In genomic region chr13:98307392-98307743, GRCh38 we compare ENCODE assay signal across 16 cellular contexts.
DNase-seq lines count a peak whose midpoint lies in the region; ATAC-seq and TF ChIP-seq lines count a peak whose summit lies in the region.
"Had no signal": no experiment of that assay in that cellular context is flagged by ENCODE, and none has a peak within 500 bp of the region (broad histone marks: within the 10 kb centered on the region; RNA-seq: fewer than 3 reads in every experiment).

No MANE protein-coding gene starts in this region.

- H3K27ac Mint-ChIP-seq in GM23338: peak overlapping the region; percentile 31
- H3K27ac Mint-ChIP-seq in chondrocyte (ENCODE audit: unreplicated experiment): peak overlapping the region; percentile 81
- H3K27ac Mint-ChIP-seq in progenitor cell of endocrine pancreas: peak overlapping the region; percentile 87
- H3K27ac Mint-ChIP-seq: T-cell had no signal

- H3K27me3 Mint-ChIP-seq in GM23338 (ENCODE audit: insufficient read depth, low read depth, poor library complexity): peaks cover 8% of the 10 kb centered on the region
- no peaks in the 10 kb centered on the region for H3K27me3 Mint-ChIP-seq in chondrocyte (ENCODE audit: low read depth)
- H3K27me3 Mint-ChIP-seq in progenitor cell of endocrine pancreas: no peaks in the 10 kb centered on the region

- peak overlapping the region; percentile 89; the same call in 1 of the 2 replicates for H3K27ac ChIP-seq in GM23338 (ENCODE audit: low read depth)

- H3K36me3 Mint-ChIP-seq in GM23338 (ENCODE audit: low read depth) (peaks cover 8% of the 10 kb centered on the region; the same call in 2 of the 3 replicates), chondrocyte (ENCODE audit: low read depth) (peaks cover 6% of the 10 kb centered on the region), progenitor cell of endocrine pancreas (ENCODE audit: insufficient read depth) (peaks cover 9% of the 10 kb centered on the region)
- H3K36me3 Mint-ChIP-seq: T-cell had no signal

- no peak overlapping the region for H2AFZ ChIP-seq in GM23338

- H3K4me1 Mint-ChIP-seq in GM23338 (peaks cover 27% of the 10 kb centered on the region), chondrocyte (ENCODE audit: low read depth) (peaks cover 70% of the 10 kb centered on the region), progenitor cell of endocrine pancreas (ENCODE audit: low read depth) (peaks cover 59% of the 10 kb centered on the region)
- H3K4me1 Mint-ChIP-seq: T-cell had no signal

- no peaks in the 10 kb centered on the region for H3K9me3 Mint-ChIP-seq in GM23338
- peaks cover 2% of the 10 kb centered on the region for H3K9me3 Mint-ChIP-seq in chondrocyte (ENCODE audit: low read depth)
- no peaks in the 10 kb centered on the region for H3K9me3 Mint-ChIP-seq in progenitor cell of endocrine pancreas (ENCODE audit: low read depth)
- H3K9me3 Mint-ChIP-seq: T-cell had no signal

- H3K4me3 ChIP-seq in GM23338: no peak overlapping the region

- H3K9me2 ChIP-seq in GM23338 (ENCODE audit: insufficient read depth): no peaks in the 10 kb centered on the region

- H4K20me1 ChIP-seq in GM23338 (replicated peaks; ENCODE audit: insufficient read depth): no peaks in the 10 kb centered on the region; the same call in 1 of the 2 replicates

- no peaks in the 10 kb centered on the region for H3K36me3 ChIP-seq in GM23338 (ENCODE audit: insufficient read depth)

- H3K79me2 ChIP-seq in GM23338 (replicated peaks; ENCODE audit: insufficient read depth): peaks cover 59% of the 10 kb centered on the region

- no peaks in the 10 kb centered on the region for H3K27me3 ChIP-seq in GM23338 (ENCODE audit: insufficient read depth)

- ATAC-seq in GM23338: no peak; the same call in 2 of the 3 replicates
- ATAC-seq: T-cell had no signal

- H3F3A ChIP-seq in GM23338 (replicated peaks; ENCODE audit: low read depth): 0 out of 2 replicates have a peak, but pooled peaks cover 2% of the 10 kb centered on the region

- no peak for DNase-seq in GM23338 (ENCODE audit: low spot score)
- no peak for DNase-seq in chondrocyte (ENCODE audit: low spot score)
- peak; percentile 58 for DNase-seq in left kidney (ENCODE audit: low read depth, low spot score)
- no peak for DNase-seq in progenitor cell of endocrine pancreas (ENCODE audit: low spot score, unreplicated experiment)
- DNase-seq in stimulated activated CD8-positive, alpha-beta memory T cell treated with anti-CD3 and anti-CD28 coated beads, Interleukin-4, amount 100 ng/mL, for 48 hours: no peak
- DNase-seq in NCI-H2227 (lab: John Stamatoyannopoulos, UW; ENCODE audit: unreplicated experiment): no peak
- no peak for DNase-seq in amygdala (lab: John Stamatoyannopoulos, UW)
- no peak for DNase-seq in glomerular visceral epithelial cell (ENCODE audit: extremely low spot score)
- DNase-seq: activated CD4-positive, alpha-beta T cell treated with anti-CD3 and anti-CD28 coated beads for 4 hours; activated T-cell treated with anti-CD3 and anti-CD28 coated beads, Interleukin-2, amount 50 U/mL, for 48 hours; DMS53; effector CD8-positive, alpha-beta T cell; head of caudate nucleus; NCI-H1105 treated with DMSO at 0.1 percent for 48 hours; NCI-H510A treated with DMSO at 0.1 percent for 48 hours; T-cell had no signal

- H3K4me2 ChIP-seq in GM23338: peak overlapping the region; percentile 20; the same call in 1 of the 2 replicates

- TF ChIP-seq CTCF in GM23338 (conservative IDR thresholded peaks at IDR 0.05; ENCODE audit: low read depth in 2 of 2): no peak
- no peak for TF ChIP-seq CTCF in chondrocyte (IDR thresholded peaks at IDR 0.05)
- no peak for TF ChIP-seq CTCF in progenitor cell of endocrine pancreas (IDR thresholded peaks at IDR 0.05; ENCODE audit: unreplicated experiment)

- peaks cover 14% of the 10 kb centered on the region for H3K4me1 ChIP-seq in GM23338 (ENCODE audit: insufficient read depth)

- no peak overlapping the region for H3K4me3 Mint-ChIP-seq in GM23338
- peak overlapping the region; percentile 10 for H3K4me3 Mint-ChIP-seq in chondrocyte (ENCODE audit: unreplicated experiment)
- H3K4me3 Mint-ChIP-seq in progenitor cell of endocrine pancreas (ENCODE audit: low read depth): no peak overlapping the region
- H3K4me3 Mint-ChIP-seq: T-cell had no signal

TF ChIP-seq in GM23338, 12 proteins besides CTCF, POLR2A, EP300 and RAD21 (continues in another document):
- TF ChIP-seq ZNF462 (CRISPR knock-in tag; IDR thresholded peaks at IDR 0.05) (no peak), ZNF114 (CRISPR knock-in tag; IDR thresholded peaks at IDR 0.05) (no peak), STAT1 (IDR thresholded peaks at IDR 0.05; ENCODE audit: unreplicated experiment) (no peak), EZH2phosphoT487 (IDR thresholded peaks at IDR 0.05; ENCODE audit: unreplicated experiment) (no peak), ETS1 (IDR thresholded peaks at IDR 0.05) (no peak), NANOG (IDR thresholded peaks at IDR 0.05; ENCODE audit: borderline replicate concordance) (no peak), POLR2AphosphoS5 (IDR thresholded peaks at IDR 0.05; ENCODE audit: low read depth) (no peak), CREB1 (CRISPR knock-in tag; IDR thresholded peaks at IDR 0.05; ENCODE audit: low read depth) (no peak), EZH2 (IDR thresholded peaks at IDR 0.05; ENCODE audit: low read depth, unreplicated experiment) (no peak), JUNB (IDR thresholded peaks at IDR 0.05; ENCODE audit: unreplicated experiment) (no peak), ZNF331 (CRISPR knock-in tag; IDR thresholded peaks at IDR 0.05; ENCODE audit: low read depth) (no peak)

Comparison
In these comparisons a context has a peak if more than half of its experiments do, and no peak if none do; other contexts are left out.
1. H3K27ac Mint-ChIP-seq: peak in every context shown above with its lines; median percentile 87 in progenitor cell of endocrine pancreas; 81 in chondrocyte; 31 in GM23338.